30 cellular contexts compared by ENCODE assay signal in genomic region chr1:3212453-3213230, GRCh38.
"Had no signal": no experiment of that assay in that cellular context is flagged by ENCODE, and none has a peak within 500 bp of the region (broad histone marks: within the 10 kb centered on the region; RNA-seq: fewer than 3 reads in every experiment).

No MANE protein-coding gene starts in this region.

- H3K4me1 ChIP-seq: SJSA1 had no signal

- H3K9me3 ChIP-seq: Peyer's patch, SJSA1, SK-N-SH had no signal

- DNase-seq: activated CD4-positive, alpha-beta T cell treated with anti-CD3 and anti-CD28 coated beads for 36 hours; activated CD4-positive, alpha-beta T cell treated with anti-CD3 and anti-CD28 coated beads, Interleukin-2, amount 10 ng/mL, durations not matched to agents 7 days and 5 days; activated CD4-positive, alpha-beta T cell treated with anti-CD3 and anti-CD28 coated beads, Interleukin-2, amount 50 U/mL, for 48 hours; activated CD8-positive, alpha-beta T cell treated with anti-CD3 and anti-CD28 coated beads, Interleukin-2, amount 10 ng/mL, durations not matched to agents 7 days and 5 days; activated gamma-delta T cell treated with Interleukin-2 at 50 U/mL for 16 hours; activated naive CD4-positive, alpha-beta T cell treated with anti-CD3 and anti-CD28 coated beads, Interleukin-2, amount 10 ng/mL, durations not matched to agents 7 days and 5 days; activated naive CD8-positive, alpha-beta T cell treated with anti-CD3 and anti-CD28 coated beads, Interleukin-2, amount 50 U/mL, for 24 hours; activated T-cell treated with anti-CD3 and anti-CD28 coated beads, Interleukin-2, amount 50 U/mL, for 24 hours; Kasumi-1; KG1; NCI-H1105; NCI-H1436; NCI-H1694; NCI-H1930; NCI-H345; NCI-H524 treated with DMSO at 0.1 percent for 48 hours; NK-92 treated with Interleukin-12 subunit alpha and Interleukin-12 subunit beta, amount 100 ng/mL, for 24 hours; PC-3; Peyer's patch; RPMI8226; SHP77 treated with DMSO at 0.1 percent for 48 hours; SK-N-SH had no signal

- H3K4me2 ChIP-seq: SK-N-SH had no signal

- H3K9me3 Mint-ChIP-seq: activated CD4-positive, alpha-beta T cell treated with anti-CD3 and anti-CD28 coated beads, Interleukin-2, amount 10 ng/mL, durations not matched to agents 7 days and 5 days; activated naive CD4-positive, alpha-beta T cell treated with anti-CD3 and anti-CD28 coated beads, Interleukin-2, amount 10 ng/mL, durations not matched to agents 7 days and 5 days; activated naive CD8-positive, alpha-beta T cell treated with anti-CD3 and anti-CD28 coated beads, Interleukin-2, amount 50 U/mL, for 24 hours; activated T-cell treated with anti-CD3 and anti-CD28 coated beads, Interleukin-2, amount 50 U/mL, for 24 hours; activated T-helper 2 cell treated with anti-CD3 and anti-CD28 coated beads, Interferon-gamma antibody, Interleukin-2, Interleukin-4, amounts not matched to agents 10 μg/mL and 5 μg/mL and 100 μg/mL, durations not matched to agents 14 hours and 24 hours and 36 hours; T-helper 1 cell treated with Interleukin-12 subunit alpha and Interleukin-12 subunit beta and Interleukin-4 antibody, amounts not matched to agents 30 μg/mL and 1 μg/mL, for 36 hours; T-helper 2 cell treated with Interferon-gamma antibody and Interleukin-4, amounts not matched to agents 5 μg/mL and 100 μg/mL, for 36 hours had no signal

- H3K9ac ChIP-seq: SK-N-SH had no signal

- H3K27me3 ChIP-seq: cardiac muscle cell, Peyer's patch, SJSA1 had no signal

- H3K27me3 Mint-ChIP-seq: activated CD4-positive, alpha-beta T cell treated with anti-CD3 and anti-CD28 coated beads for 36 hours; activated CD4-positive, alpha-beta T cell treated with anti-CD3 and anti-CD28 coated beads, Interleukin-2, amount 10 ng/mL, durations not matched to agents 7 days and 5 days; activated naive CD8-positive, alpha-beta T cell treated with anti-CD3 and anti-CD28 coated beads, Interleukin-2, amount 50 U/mL, for 24 hours had no signal

- H3K36me3 Mint-ChIP-seq: activated naive CD4-positive, alpha-beta T cell treated with anti-CD3 and anti-CD28 coated beads, Interleukin-2, amount 10 ng/mL, durations not matched to agents 7 days and 5 days; activated naive CD8-positive, alpha-beta T cell had no signal

- H3K4me3 ChIP-seq: cardiac muscle cell, Peyer's patch, SJSA1 had no signal

- H3K36me3 ChIP-seq: cardiac muscle cell, Peyer's patch, SJSA1 had no signal

- H3K4me3 Mint-ChIP-seq: activated CD4-positive, alpha-beta T cell treated with anti-CD3 and anti-CD28 coated beads for 36 hours; activated CD4-positive, alpha-beta T cell treated with anti-CD3 and anti-CD28 coated beads, Interleukin-2, amount 10 ng/mL, durations not matched to agents 7 days and 5 days; activated CD8-positive, alpha-beta T cell treated with anti-CD3 and anti-CD28 coated beads, Interleukin-2, amount 10 ng/mL, durations not matched to agents 7 days and 5 days; activated naive CD4-positive, alpha-beta T cell treated with anti-CD3 and anti-CD28 coated beads, Interleukin-2, amount 10 ng/mL, durations not matched to agents 7 days and 5 days; activated naive CD8-positive, alpha-beta T cell; activated naive CD8-positive, alpha-beta T cell treated with anti-CD3 and anti-CD28 coated beads, Interleukin-2, amount 50 U/mL, for 24 hours; activated T-cell treated with anti-CD3 and anti-CD28 coated beads, Interleukin-2, amount 50 U/mL, for 24 hours; T-helper 1 cell treated with Interleukin-12 subunit alpha and Interleukin-12 subunit beta and Interleukin-4 antibody, amounts not matched to agents 30 μg/mL and 1 μg/mL, for 36 hours; T-helper 2 cell treated with Interferon-gamma antibody and Interleukin-4, amounts not matched to agents 5 μg/mL and 100 μg/mL, for 36 hours had no signal

- H3K27ac ChIP-seq: cardiac muscle cell, SJSA1 had no signal

- ATAC-seq: activated CD4-positive, alpha-beta T cell treated with anti-CD3 and anti-CD28 coated beads for 36 hours; activated CD4-positive, CD25-positive, alpha-beta regulatory T cell treated with anti-CD3 and anti-CD28 coated beads, Interleukin-2, amount 50 U/mL, for 24 hours; activated CD8-positive, alpha-beta T cell treated with anti-CD3 and anti-CD28 coated beads, Interleukin-2, amount 10 ng/mL, durations not matched to agents 7 days and 5 days; activated naive CD8-positive, alpha-beta T cell treated with anti-CD3 and anti-CD28 coated beads, Interleukin-2, amount 50 U/mL, for 24 hours; PC-3 had no signal

- H3K4me1 Mint-ChIP-seq: activated CD4-positive, alpha-beta T cell treated with anti-CD3 and anti-CD28 coated beads for 36 hours; activated CD4-positive, alpha-beta T cell treated with anti-CD3 and anti-CD28 coated beads, Interleukin-2, amount 10 ng/mL, durations not matched to agents 7 days and 5 days; activated naive CD4-positive, alpha-beta T cell treated with anti-CD3 and anti-CD28 coated beads, Interleukin-2, amount 10 ng/mL, durations not matched to agents 7 days and 5 days; activated naive CD8-positive, alpha-beta T cell treated with anti-CD3 and anti-CD28 coated beads, Interleukin-2, amount 50 U/mL, for 24 hours had no signal

- H3K27ac Mint-ChIP-seq: activated CD4-positive, alpha-beta T cell treated with anti-CD3 and anti-CD28 coated beads for 36 hours; activated CD4-positive, alpha-beta T cell treated with anti-CD3 and anti-CD28 coated beads, Interleukin-2, amount 10 ng/mL, durations not matched to agents 7 days and 5 days; activated CD8-positive, alpha-beta T cell treated with anti-CD3 and anti-CD28 coated beads, Interleukin-2, amount 10 ng/mL, durations not matched to agents 7 days and 5 days; activated naive CD4-positive, alpha-beta T cell treated with anti-CD3 and anti-CD28 coated beads, Interleukin-2, amount 10 ng/mL, durations not matched to agents 7 days and 5 days; activated naive CD8-positive, alpha-beta T cell; activated naive CD8-positive, alpha-beta T cell treated with anti-CD3 and anti-CD28 coated beads, Interleukin-2, amount 50 U/mL, for 24 hours; activated T-cell treated with anti-CD3 and anti-CD28 coated beads, Interleukin-2, amount 50 U/mL, for 24 hours; activated T-helper 2 cell treated with anti-CD3 and anti-CD28 coated beads, Interferon-gamma antibody, Interleukin-2, Interleukin-4, amounts not matched to agents 10 μg/mL and 5 μg/mL and 100 μg/mL, durations not matched to agents 14 hours and 24 hours and 36 hours; T-helper 1 cell treated with Interleukin-12 subunit alpha and Interleukin-12 subunit beta and Interleukin-4 antibody, amounts not matched to agents 30 μg/mL and 1 μg/mL, for 36 hours; T-helper 2 cell treated with Interferon-gamma antibody and Interleukin-4, amounts not matched to agents 5 μg/mL and 100 μg/mL, for 36 hours had no signal

- FAIRE-seq: TTC549 had no signal
